ENCODE assay signal across 1 cellular context in the genomic region with DNA sequence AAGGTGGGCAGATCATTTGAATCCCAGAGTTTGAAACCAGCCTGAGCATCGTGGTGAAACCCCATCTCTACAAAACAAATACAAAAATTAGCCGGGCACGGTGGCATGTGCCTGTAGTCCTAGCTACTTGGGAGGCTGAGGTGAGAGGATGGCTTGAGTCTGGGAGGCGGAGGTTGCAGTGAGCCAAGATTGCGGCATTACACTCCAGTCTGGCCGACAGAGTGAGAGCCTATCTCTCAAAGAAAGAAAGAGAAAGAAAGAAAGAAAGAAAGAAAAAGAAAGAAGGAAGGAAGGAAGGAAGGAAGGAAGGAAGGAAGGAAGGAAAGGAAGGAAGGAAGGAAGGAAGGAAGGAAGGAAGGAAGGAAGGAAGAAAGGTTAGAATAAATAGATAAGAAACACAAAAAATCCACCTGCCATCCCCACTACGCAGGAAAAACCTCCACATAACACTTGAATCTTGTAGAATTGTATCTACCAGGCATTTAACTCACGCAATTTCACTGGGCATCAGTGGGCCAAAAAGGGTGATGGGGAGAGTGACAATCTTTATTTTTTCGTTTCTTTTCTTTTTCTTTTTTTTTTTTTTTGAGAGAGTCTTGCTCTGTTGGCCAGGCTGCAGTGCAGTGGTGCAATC.
A peak's percentile ranks its signal among the peaks of the same experiment; 100 is the strongest.
TF ChIP-seq lines count a peak whose summit lies in the region.

No MANE protein-coding gene starts in this region.

TF ChIP-seq in K562, 482 proteins besides CTCF, POLR2A, EP300 and RAD21:
- peak; percentile 15 for TF ChIP-seq RBM25 (IDR thresholded peaks at IDR 0.05; ENCODE audit: low read depth, low read length, severe bottlenecking)
- TF ChIP-seq, protein P1, sequence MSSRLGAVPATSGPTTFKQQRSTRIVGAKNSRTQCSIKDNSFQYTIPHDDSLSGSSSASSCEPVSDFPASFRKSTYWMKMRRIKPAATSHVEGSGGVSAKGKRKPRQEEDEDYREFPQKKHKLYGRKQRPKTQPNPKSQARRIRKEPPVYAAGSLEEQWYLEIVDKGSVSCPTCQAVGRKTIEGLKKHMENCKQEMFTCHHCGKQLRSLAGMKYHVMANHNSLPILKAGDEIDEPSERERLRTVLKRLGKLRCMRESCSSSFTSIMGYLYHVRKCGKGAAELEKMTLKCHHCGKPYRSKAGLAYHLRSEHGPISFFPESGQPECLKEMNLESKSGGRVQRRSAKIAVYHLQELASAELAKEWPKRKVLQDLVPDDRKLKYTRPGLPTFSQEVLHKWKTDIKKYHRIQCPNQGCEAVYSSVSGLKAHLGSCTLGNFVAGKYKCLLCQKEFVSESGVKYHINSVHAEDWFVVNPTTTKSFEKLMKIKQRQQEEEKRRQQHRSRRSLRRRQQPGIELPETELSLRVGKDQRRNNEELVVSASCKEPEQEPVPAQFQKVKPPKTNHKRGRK (tag; IDR thresholded peaks at IDR 0.05), result peak; percentile 65
TF ChIP-seq in K562: peak in this region for 2; not testable (repeated sequence) for 480.
